7 cellular contexts compared by ENCODE assay signal in the genomic region with DNA sequence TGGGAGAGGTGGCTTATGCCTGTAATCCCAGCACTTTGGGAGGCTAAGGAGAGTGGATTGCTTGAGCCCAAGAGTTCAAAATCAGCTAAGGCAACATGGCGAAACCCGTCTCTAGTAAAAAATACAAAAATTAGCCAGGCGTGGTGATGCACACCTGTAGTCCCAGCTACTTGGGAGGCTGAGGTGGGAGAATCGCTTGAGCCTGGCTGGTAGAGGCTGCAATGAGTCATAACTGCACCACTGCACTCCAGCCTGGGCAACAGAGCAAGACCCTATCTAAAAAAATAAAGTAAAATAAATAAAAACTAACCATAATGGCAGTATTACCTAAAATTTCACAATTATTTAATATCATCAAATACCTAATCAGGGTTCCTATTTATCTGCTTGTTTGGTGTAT. TPM values are rescaled to one million over a fixed set of nuclear protein-coding genes. Genes with fewer than 3 reads are reported as not detected.
A peak's percentile ranks its signal among the peaks of the same experiment; 100 is the strongest.
DNase-seq lines count a peak whose midpoint lies in the region; ATAC-seq and TF ChIP-seq lines count a peak whose summit lies in the region.
"Not testable (repeated sequence)": the region's sequence is repeated elsewhere in the genome, so short reads cannot be mapped to it uniquely, and the experiment has no call there.

No MANE protein-coding gene starts in this region.

- not testable (repeated sequence) for H3K9me2 ChIP-seq in OCI-LY1 (ENCODE audit: low read depth, low read length)

- H2AFZ ChIP-seq in OCI-LY1 (ENCODE audit: low read length): not testable (repeated sequence)

- not testable (repeated sequence) for H4K20me1 ChIP-seq in OCI-LY1 (ENCODE audit: insufficient read depth, low read length)

- H3K79me2 ChIP-seq in OCI-LY1 (ENCODE audit: insufficient read depth, low read length): peaks cover 83% of the 10 kb centered on the region

- H3K4me3 ChIP-seq in CD4-positive, CD25-positive, alpha-beta regulatory T cell (ENCODE audit: low read depth, low read length); CD8-positive, alpha-beta memory T cell (ENCODE audit: low read length); HEK293 (ENCODE audit: low read depth, low read length); OCI-LY1 (ENCODE audit: low read depth, low read length, poor library complexity, severe bottlenecking): not testable (repeated sequence)

- H3K36me3 ChIP-seq in CD4-positive, CD25-positive, alpha-beta regulatory T cell (ENCODE audit: control insufficient read depth, insufficient read depth, low read length); CD8-positive, alpha-beta memory T cell (ENCODE audit: insufficient read depth, low read length); HEK293 (ENCODE audit: control insufficient read depth in 2 of 2, insufficient read depth in 1 of 2, low read length in 2 of 2): not testable (repeated sequence)
- peaks cover 37% of the 10 kb centered on the region for H3K36me3 ChIP-seq in OCI-LY1 (ENCODE audit: insufficient read depth, low read length)

- not testable (repeated sequence) for ATAC-seq in CD4-positive, CD25-positive, alpha-beta regulatory T cell (ENCODE audit: low read depth in 2 of 2); WTC11; naive thymus-derived CD8-positive, alpha-beta T cell

- intact Hi-C loops in dendritic cell treated with granulocyte-macrophage colony-stimulating factor and Interleukin-4, amounts not matched to agents 40 ng/mL and 50 ng/mL, for 4 days (cut with micrococcal nuclease): not testable (repeated sequence)

- not testable (repeated sequence) for DNase-seq in CD4-positive, CD25-positive, alpha-beta regulatory T cell; CD8-positive, alpha-beta memory T cell; WTC11 (ENCODE audit: low spot score); naive thymus-derived CD8-positive, alpha-beta T cell

- H3F3A ChIP-seq in OCI-LY1 (ENCODE audit: insufficient read depth, low read length): 0 out of 2 replicates have a peak, but pooled peaks cover 15% of the 10 kb centered on the region

- not testable (repeated sequence) for H3K36me3 Mint-ChIP-seq in CD4-positive, CD25-positive, alpha-beta regulatory T cell; CD8-positive, alpha-beta memory T cell; WTC11; naive thymus-derived CD8-positive, alpha-beta T cell
- H3K36me3 Mint-ChIP-seq in dendritic cell treated with granulocyte-macrophage colony-stimulating factor and Interleukin-4, amounts not matched to agents 40 ng/mL and 50 ng/mL, for 4 days (ENCODE audit: low read depth): peaks cover 11% of the 10 kb centered on the region

- H3K9me3 ChIP-seq in CD4-positive, CD25-positive, alpha-beta regulatory T cell (ENCODE audit: control insufficient read depth in 2 of 2, low read length in 2 of 2); CD8-positive, alpha-beta memory T cell (ENCODE audit: low read length); HEK293 (ENCODE audit: control insufficient read depth, insufficient read depth, low read depth, low read length); OCI-LY1 (ENCODE audit: low read length): not testable (repeated sequence)

- TF ChIP-seq CTCF in HEK293 (tag by site-specific recombination; IDR thresholded peaks at IDR 0.05); OCI-LY1 (IDR thresholded peaks at IDR 0.05; ENCODE audit: low read length); WTC11 (IDR thresholded peaks at IDR 0.05): not testable (repeated sequence)

- H3K27ac Mint-ChIP-seq in CD4-positive, CD25-positive, alpha-beta regulatory T cell: peak overlapping the region in 2 of 3 donors; percentile 6 to 71
- H3K27ac Mint-ChIP-seq in CD8-positive, alpha-beta memory T cell: peak overlapping the region in 5 of 8 donors; percentile 4 to 70 (median 20)
- H3K27ac Mint-ChIP-seq in WTC11: not testable (repeated sequence)
- H3K27ac Mint-ChIP-seq in dendritic cell treated with granulocyte-macrophage colony-stimulating factor and Interleukin-4, amounts not matched to agents 40 ng/mL and 50 ng/mL, for 4 days: peak overlapping the region; percentile 14
- H3K27ac Mint-ChIP-seq in naive thymus-derived CD8-positive, alpha-beta T cell: peak overlapping the region in 7 of 10 donors; percentile 15 to 82 (median 48)

- POLR2A ChIA-PET in CD8-positive, alpha-beta memory T cell (lab: Charles Lee): interaction anchor here (0.6 kb wide), 1 partner anchor 10 kb away, joined by 3 read pairs; no protein-coding TSS in a partner anchor
- POLR2A ChIA-PET in HEK293 (lab: Yijun Ruan, JAX); WTC11 (lab: Charles Lee); naive thymus-derived CD8-positive, alpha-beta T cell (lab: Charles Lee): not testable (repeated sequence)

- CTCF ChIA-PET in CD8-positive, alpha-beta memory T cell (lab: Charles Lee); HEK293 (lab: Yijun Ruan, JAX): not testable (repeated sequence)
- CTCF ChIA-PET in WTC11 (lab: Charles Lee): interaction anchor here (0.6 kb wide), 1 partner anchor 13 kb away, joined by 3 read pairs; no protein-coding TSS in a partner anchor

- H3K27ac ChIP-seq in CD4-positive, CD25-positive, alpha-beta regulatory T cell (ENCODE audit: insufficient read depth, low read length, poor library complexity, severe bottlenecking); CD8-positive, alpha-beta memory T cell (ENCODE audit: low read depth, low read length); HEK293 (ENCODE audit: extremely low read depth, low read depth, low read length): not testable (repeated sequence)
- peak overlapping the region; percentile 99 for H3K27ac ChIP-seq in OCI-LY1 (ENCODE audit: low read depth, low read length, poor library complexity, severe bottlenecking)

- not testable (repeated sequence) for H3K9ac ChIP-seq in OCI-LY1 (ENCODE audit: low read length)

- peak overlapping the region in 1 of 4 donors; percentile 42 for H3K4me3 Mint-ChIP-seq in CD4-positive, CD25-positive, alpha-beta regulatory T cell
- not testable (repeated sequence) for H3K4me3 Mint-ChIP-seq in CD8-positive, alpha-beta memory T cell; WTC11; dendritic cell treated with granulocyte-macrophage colony-stimulating factor and Interleukin-4, amounts not matched to agents 40 ng/mL and 50 ng/mL, for 4 days; naive thymus-derived CD8-positive, alpha-beta T cell

- H3K4me1 ChIP-seq in CD4-positive, CD25-positive, alpha-beta regulatory T cell (ENCODE audit: control insufficient read depth, insufficient read depth, low read length, poor library complexity, severe bottlenecking): peaks cover 14% of the 10 kb centered on the region
- H3K4me1 ChIP-seq in CD8-positive, alpha-beta memory T cell (ENCODE audit: insufficient read depth, low read length): peaks cover 30% of the 10 kb centered on the region
- H3K4me1 ChIP-seq in HEK293 (ENCODE audit: control insufficient read depth, insufficient read depth, low read length): not testable (repeated sequence)
- H3K4me1 ChIP-seq in OCI-LY1 (ENCODE audit: insufficient read depth, low read length, severe bottlenecking): peaks cover 67% of the 10 kb centered on the region

- not testable (repeated sequence) for H3K27me3 ChIP-seq in CD4-positive, CD25-positive, alpha-beta regulatory T cell (ENCODE audit: control insufficient read depth, insufficient read depth, low read length); CD8-positive, alpha-beta memory T cell (ENCODE audit: insufficient read depth, low read length, poor library complexity, severe bottlenecking); OCI-LY1 (ENCODE audit: insufficient read depth, low read length)

- not testable (repeated sequence) for H3K9me3 Mint-ChIP-seq in CD4-positive, CD25-positive, alpha-beta regulatory T cell; CD8-positive, alpha-beta memory T cell; dendritic cell treated with granulocyte-macrophage colony-stimulating factor and Interleukin-4, amounts not matched to agents 40 ng/mL and 50 ng/mL, for 4 days; naive thymus-derived CD8-positive, alpha-beta T cell
- H3K9me3 Mint-ChIP-seq in WTC11: peaks cover 13% of the 10 kb centered on the region

- not testable (repeated sequence) for H3K4me2 ChIP-seq in OCI-LY1 (ENCODE audit: low read length)

- not testable (repeated sequence) for H3K27me3 Mint-ChIP-seq in CD4-positive, CD25-positive, alpha-beta regulatory T cell; CD8-positive, alpha-beta memory T cell; WTC11 (ENCODE audit: low read depth); dendritic cell treated with granulocyte-macrophage colony-stimulating factor and Interleukin-4, amounts not matched to agents 40 ng/mL and 50 ng/mL, for 4 days; naive thymus-derived CD8-positive, alpha-beta T cell

- H3K4me1 Mint-ChIP-seq in CD4-positive, CD25-positive, alpha-beta regulatory T cell: peaks cover 16 to 70% (median 46%) of the 10 kb centered on the region in 4 donors
- peaks cover 40 to 71% (median 58%) of the 10 kb centered on the region in 3 donors for H3K4me1 Mint-ChIP-seq in CD8-positive, alpha-beta memory T cell
- peaks cover 51% of the 10 kb centered on the region for H3K4me1 Mint-ChIP-seq in WTC11
- peaks cover 20% of the 10 kb centered on the region for H3K4me1 Mint-ChIP-seq in dendritic cell treated with granulocyte-macrophage colony-stimulating factor and Interleukin-4, amounts not matched to agents 40 ng/mL and 50 ng/mL, for 4 days (ENCODE audit: low read depth)
- H3K4me1 Mint-ChIP-seq in naive thymus-derived CD8-positive, alpha-beta T cell: peaks cover 25 to 61% (median 55%) of the 10 kb centered on the region in 4 donors

TF ChIP-seq in HEK293, 187 proteins besides CTCF, POLR2A, EP300 and RAD21 (continues in another document):
- peak; percentile 79; the same call in 1 of the 2 replicates for TF ChIP-seq ZNF121 (tag by site-specific recombination; IDR thresholded peaks at IDR 0.05)

RNA-seq across cellular contexts. Expression of a gene that starts 34.1 kb away (rescaled TPM):
- total RNA-seq in CD4-positive, CD25-positive, alpha-beta regulatory T cell: 106 TPM
- 10 to 100 TPM; 19.2 to 25.4 (median 22.3) TPM for polyA plus RNA-seq in CD4-positive, CD25-positive, alpha-beta regulatory T cell
- total RNA-seq in CD8-positive, alpha-beta memory T cell: 10 to 100 TPM; 38.4 to 40.8 TPM
- polyA plus RNA-seq in CD8-positive, alpha-beta memory T cell: 48.2 TPM
- 119 to 128 TPM (median 124 TPM) in 3 replicates for total RNA-seq in WTC11 (2021)
- 10 to 100 TPM; 62.9 to 63.1 TPM for total RNA-seq in naive thymus-derived CD8-positive, alpha-beta T cell
- polyA plus RNA-seq in naive thymus-derived CD8-positive, alpha-beta T cell: 10 to 100 TPM; 10.7 to 32.3 (median 12.9) TPM
